8 cellular contexts compared by ENCODE assay signal in genomic region chr12:64696065-64696741, GRCh38.
A peak's percentile ranks its signal among the peaks of the same experiment; 100 is the strongest.
DNase-seq lines count a peak whose midpoint lies in the region; ATAC-seq and TF ChIP-seq lines count a peak whose summit lies in the region.

No MANE protein-coding gene starts in this region.

- TF ChIP-seq POLR2A in sigmoid colon (IDR thresholded peaks at IDR 0.05) (no peak), GM18505 (IDR thresholded peaks at IDR 0.05; ENCODE audit: borderline replicate concordance, extremely low read depth, insufficient read depth, insufficient read length) (no peak)

- no peak overlapping the region for H3K9ac ChIP-seq in fibroblast of lung (ENCODE audit: insufficient read depth, low read length)

- DNase-seq in activated naive CD4-positive, alpha-beta T cell treated with anti-CD3 and anti-CD28 coated beads, Interleukin-2, amount 50 U/mL, for 16 hours = no peak
- DNase-seq in PC-9 (peak in 1 of 2 experiments; percentile 37), fibroblast of lung (ENCODE audit: low read depth in 2 of 2) (peak; percentile 19 to 66), sigmoid colon (no peak), SIG-M5 (lab: John Stamatoyannopoulos, UW) (no peak)
- no peak for DNase-seq in activated T-cell treated with anti-CD3 and anti-CD28 coated beads, Interleukin-2, amount 50 U/mL, for 1 hour

- BruUV-seq in PC-9 (replicated peaks; lab: Mats Ljungman, UMichigan) = no TSS peak

- POLR2A ChIA-PET in PC-9 (lab: Charles Lee; ENCODE audit: unreplicated experiment) = no interaction called here

- peaks cover 18% of the 10 kb centered on the region; the same call in 1 of the 2 replicates for H3F3A ChIP-seq in PC-9 (ENCODE audit: insufficient read depth, low read depth)

- peaks cover 12% of the 10 kb centered on the region for H3K4me1 ChIP-seq in PC-9 (replicated peaks; ENCODE audit: insufficient read depth)
- H3K4me1 ChIP-seq in fibroblast of lung (ENCODE audit: control insufficient read depth, extremely low read depth, insufficient read depth, low read length) = no peaks in the 10 kb centered on the region
- peaks cover 0 to 55% (median 46%) of the 10 kb centered on the region in 4 donors for H3K4me1 ChIP-seq in sigmoid colon

- no peaks in the 10 kb centered on the region; the same call in 1 of the 2 replicates for H3K9me2 ChIP-seq in PC-9 (ENCODE audit: insufficient read depth)

- 20 to 57% methylated on average over 1 of the region's 1 CpG for WGBS in sigmoid colon, 2 donors

- H3K79me2 ChIP-seq in PC-9 (ENCODE audit: low read depth) (no peaks in the 10 kb centered on the region), fibroblast of lung (ENCODE audit: control insufficient read depth, insufficient read depth, low read length) (no peaks in the 10 kb centered on the region)

- H3K4me3 ChIP-seq in PC-9 = no peak overlapping the region
- H3K4me3 ChIP-seq in fibroblast of lung (replicated peaks in 1 of 4; ENCODE audit: control extremely low read depth in 1 of 4, insufficient read depth in 1 of 4, low read depth in 3 of 4, low read length in 4 of 4) = no peak overlapping the region
- H3K4me3 ChIP-seq in sigmoid colon = no peak overlapping the region

- peaks cover 85% of the 10 kb centered on the region for H3K4me1 Mint-ChIP-seq in activated naive CD4-positive, alpha-beta T cell treated with anti-CD3 and anti-CD28 coated beads, Interleukin-2, amount 50 U/mL, for 24 hours

- CTCF ChIA-PET in PC-9 (lab: Charles Lee) = interaction anchor here (0.5 to 1.8 kb wide), 5 partner anchors 10 to 189 kb away, joined by 3 to 7 read pairs (median 4); no protein-coding TSS in a partner anchor

- H3K27me3 ChIP-seq in PC-9 (ENCODE audit: insufficient read depth, low read depth) (no peaks in the 10 kb centered on the region), fibroblast of lung (ENCODE audit: control insufficient read depth, insufficient read depth, low read length) (no peaks in the 10 kb centered on the region), sigmoid colon (no peaks in the 10 kb centered on the region)

- no peak for TF ChIP-seq EP300 in sigmoid colon (IDR thresholded peaks at IDR 0.05)

- H3K9me3 ChIP-seq in PC-9 (ENCODE audit: insufficient read depth, low read depth) (no peaks in the 10 kb centered on the region), fibroblast of lung (ENCODE audit: control insufficient read depth, insufficient read depth, low read depth, low read length) (no peaks in the 10 kb centered on the region), sigmoid colon (no peaks in the 10 kb centered on the region)

- H3K27ac Mint-ChIP-seq in activated naive CD4-positive, alpha-beta T cell treated with anti-CD3 and anti-CD28 coated beads, Interleukin-2, amount 50 U/mL, for 24 hours = peak overlapping the region; percentile 38

- H3K27me3 Mint-ChIP-seq in activated naive CD4-positive, alpha-beta T cell treated with anti-CD3 and anti-CD28 coated beads, Interleukin-2, amount 50 U/mL, for 24 hours = no peaks in the 10 kb centered on the region

- H4K20me1 ChIP-seq in PC-9 (ENCODE audit: insufficient read depth) (no peaks in the 10 kb centered on the region), fibroblast of lung (ENCODE audit: control insufficient read depth, extremely low read depth, insufficient read depth, low read length) (no peaks in the 10 kb centered on the region)

- no peaks in the 10 kb centered on the region for H3K9me3 Mint-ChIP-seq in activated naive CD4-positive, alpha-beta T cell treated with anti-CD3 and anti-CD28 coated beads, Interleukin-2, amount 50 U/mL, for 24 hours

- H3K27ac ChIP-seq in PC-9 (no peak overlapping the region), fibroblast of lung (ENCODE audit: insufficient read depth, low read length) (no peak overlapping the region), sigmoid colon (peak overlapping the region; percentile 52 to 92 (median 76))

- peaks cover 26% of the 10 kb centered on the region for H3K36me3 Mint-ChIP-seq in activated naive CD4-positive, alpha-beta T cell treated with anti-CD3 and anti-CD28 coated beads, Interleukin-2, amount 50 U/mL, for 24 hours

- no peak for ATAC-seq in GM18505 (IDR thresholded peaks at IDR 0.05; ENCODE audit: unreplicated experiment)

- intact Hi-C loops in PC-9 (cut with micrococcal nuclease; ENCODE audit: unreplicated experiment) (loop anchor here (1.0 to 5.0 kb wide), 4 partner anchors 86 to 869 kb away; partner anchors contain the start of gene RASSF3), sigmoid colon (cut with DNase I) (loop anchor here (5.0 to 10.0 kb wide), 2 partner anchors 244 to 291 kb away; partner anchors contain the start of genes TBK1 and XPOT)

- no peak overlapping the region for H3K4me2 ChIP-seq in PC-9
- no peak overlapping the region for H3K4me2 ChIP-seq in fibroblast of lung (ENCODE audit: extremely low read depth, insufficient read depth, low read length)

- H3K4me3 Mint-ChIP-seq in activated naive CD4-positive, alpha-beta T cell treated with anti-CD3 and anti-CD28 coated beads, Interleukin-2, amount 50 U/mL, for 24 hours = peak overlapping the region; percentile 15

- no peak overlapping the region for H2AFZ ChIP-seq in PC-9
- no peak overlapping the region for H2AFZ ChIP-seq in fibroblast of lung (ENCODE audit: low read length)

- TF ChIP-seq CTCF in PC-9 (conservative IDR thresholded peaks at IDR 0.05) (peak; percentile 72), fibroblast of lung (conservative IDR thresholded peaks at IDR 0.05 in 1 of 2, IDR thresholded peaks at IDR 0.05 in 1 of 2; ENCODE audit: low read depth in 1 of 2, low read length in 2 of 2) (peak; percentile 26 to 32), sigmoid colon (IDR thresholded peaks at IDR 0.05) (peak in 3 of 4 experiments; percentile 13 to 31 (median 15))

- H3K36me3 ChIP-seq in PC-9 (ENCODE audit: low read depth) = no peaks in the 10 kb centered on the region
- H3K36me3 ChIP-seq in fibroblast of lung (ENCODE audit: control insufficient read depth, insufficient read depth, low read length) = peaks cover 5% of the 10 kb centered on the region
- peaks cover 0 to 26% (median 7%) of the 10 kb centered on the region in 4 donors for H3K36me3 ChIP-seq in sigmoid colon

Comparison
In these comparisons a context has a peak if more than half of its experiments do, and no peak if none do; other contexts are left out.
1. DNase-seq: peak in fibroblast of lung (2 of 2); none in activated naive CD4-positive, alpha-beta T cell treated with anti-CD3 and anti-CD28 coated beads, Interleukin-2, amount 50 U/mL, for 16 hours (single experiment), sigmoid colon (single experiment), SIG-M5 (single experiment) and activated T-cell treated with anti-CD3 and anti-CD28 coated beads, Interleukin-2, amount 50 U/mL, for 1 hour (single experiment).
2. H3K27ac ChIP-seq: peak in sigmoid colon (4 of 4); none in PC-9 (single experiment) and fibroblast of lung (single experiment).
3. CTCF ChIP-seq: peak in every context shown above with its lines; median percentile 72 in PC-9; 29 in fibroblast of lung; 15 in sigmoid colon.